Comparison of ENCODE assay signal across 1 cellular context in the genomic region with DNA sequence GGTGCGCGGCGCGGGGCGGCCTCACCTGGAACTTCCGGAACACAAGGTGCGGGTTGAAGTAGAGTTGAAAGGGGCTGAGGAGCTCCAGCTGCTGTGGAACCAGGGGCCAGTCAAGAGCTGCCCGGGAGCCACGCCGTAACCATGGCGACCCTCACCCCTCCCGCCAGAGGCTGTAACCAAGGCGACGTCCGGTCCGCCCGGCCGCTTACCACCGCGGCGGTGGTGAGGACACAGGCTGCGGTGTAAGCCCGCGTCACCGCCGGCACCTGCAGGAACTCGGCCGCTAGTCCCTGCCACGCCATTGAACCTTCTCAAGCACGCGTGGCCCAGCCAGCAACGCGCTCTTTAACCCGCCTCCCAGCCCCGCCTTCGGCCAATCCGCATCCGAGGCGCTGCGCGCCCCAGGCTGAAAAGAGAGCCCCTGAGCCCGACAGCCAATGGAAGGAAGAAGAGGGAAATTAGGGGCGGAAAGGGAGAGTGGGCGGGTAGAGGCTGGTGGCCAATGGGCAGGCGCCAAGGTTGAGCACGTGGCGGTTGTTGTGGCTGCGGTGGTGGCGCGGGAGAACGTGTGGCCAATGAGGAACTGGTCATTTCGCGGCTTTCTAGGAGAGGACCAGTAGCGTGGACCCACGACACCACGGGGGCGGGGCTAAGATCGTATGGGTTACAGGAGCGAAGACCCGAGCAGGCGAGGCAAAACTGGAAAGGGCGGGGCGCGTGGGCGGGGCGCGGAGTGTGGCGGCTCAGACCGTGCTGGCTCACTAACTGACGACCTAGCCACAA.
TF ChIP-seq lines count a peak whose summit lies in the region.

TSS of gene DERL3 (minus strand) at position 321 of the 783 bp plus-strand sequence. CDS start at position 302, 19 bp downstream.

TF ChIP-seq in GM12878, 131 proteins besides CTCF, POLR2A, EP300 and RAD21 (continued from another document and continues in another):
- TF ChIP-seq POLR2AphosphoS2 (IDR thresholded peaks at IDR 0.05; ENCODE audit: low read depth, low read length) = 0 out of 2 replicates have a peak, but pooled peaks have one; percentile 30
- peak; percentile 85 for TF ChIP-seq BACH1 (IDR thresholded peaks at IDR 0.05; ENCODE audit: borderline replicate concordance)
- no peak for TF ChIP-seq ASH2L (IDR thresholded peaks at IDR 0.05; ENCODE audit: borderline replicate concordance, low read depth)
- peak; percentile 82 for TF ChIP-seq RUNX3 (IDR thresholded peaks at IDR 0.05; ENCODE audit: low read length)
- TF ChIP-seq IKZF1 (conservative IDR thresholded peaks at IDR 0.05) = no peak; the same call in 1 of the 2 replicates
- no peak for TF ChIP-seq BRCA1 (IDR thresholded peaks at IDR 0.05; ENCODE audit: low read depth, low read length)
- TF ChIP-seq YY1 (IDR thresholded peaks at IDR 0.05; ENCODE audit: low read depth, low read length) = peak; percentile 51; the same call in 1 of the 2 replicates
- no peak for TF ChIP-seq CUX1 (IDR thresholded peaks at IDR 0.05; ENCODE audit: insufficient replicate concordance, low read depth, low read length)
- TF ChIP-seq, protein P1, sequence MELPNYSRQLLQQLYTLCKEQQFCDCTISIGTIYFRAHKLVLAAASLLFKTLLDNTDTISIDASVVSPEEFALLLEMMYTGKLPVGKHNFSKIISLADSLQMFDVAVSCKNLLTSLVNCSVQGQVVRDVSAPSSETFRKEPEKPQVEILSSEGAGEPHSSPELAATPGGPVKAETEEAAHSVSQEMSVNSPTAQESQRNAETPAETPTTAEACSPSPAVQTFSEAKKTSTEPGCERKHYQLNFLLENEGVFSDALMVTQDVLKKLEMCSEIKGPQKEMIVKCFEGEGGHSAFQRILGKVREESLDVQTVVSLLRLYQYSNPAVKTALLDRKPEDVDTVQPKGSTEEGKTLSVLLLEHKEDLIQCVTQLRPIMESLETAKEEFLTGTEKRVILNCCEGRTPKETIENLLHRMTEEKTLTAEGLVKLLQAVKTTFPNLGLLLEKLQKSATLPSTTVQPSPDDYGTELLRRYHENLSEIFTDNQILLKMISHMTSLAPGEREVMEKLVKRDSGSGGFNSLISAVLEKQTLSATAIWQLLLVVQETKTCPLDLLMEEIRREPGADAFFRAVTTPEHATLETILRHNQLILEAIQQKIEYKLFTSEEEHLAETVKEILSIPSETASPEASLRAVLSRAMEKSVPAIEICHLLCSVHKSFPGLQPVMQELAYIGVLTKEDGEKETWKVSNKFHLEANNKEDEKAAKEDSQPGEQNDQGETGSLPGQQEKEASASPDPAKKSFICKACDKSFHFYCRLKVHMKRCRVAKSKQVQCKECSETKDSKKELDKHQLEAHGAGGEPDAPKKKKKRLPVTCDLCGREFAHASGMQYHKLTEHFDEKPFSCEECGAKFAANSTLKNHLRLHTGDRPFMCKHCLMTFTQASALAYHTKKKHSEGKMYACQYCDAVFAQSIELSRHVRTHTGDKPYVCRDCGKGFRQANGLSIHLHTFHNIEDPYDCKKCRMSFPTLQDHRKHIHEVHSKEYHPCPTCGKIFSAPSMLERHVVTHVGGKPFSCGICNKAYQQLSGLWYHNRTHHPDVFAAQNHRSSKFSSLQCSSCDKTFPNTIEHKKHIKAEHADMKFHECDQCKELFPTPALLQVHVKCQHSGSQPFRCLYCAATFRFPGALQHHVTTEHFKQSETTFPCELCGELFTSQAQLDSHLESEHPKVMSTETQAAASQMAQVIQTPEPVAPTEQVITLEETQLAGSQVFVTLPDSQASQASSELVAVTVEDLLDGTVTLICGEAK (IDR thresholded peaks at IDR 0.05; ENCODE audit: borderline replicate concordance) = peak; percentile 59; the same call in 1 of the 2 replicates
- TF ChIP-seq CBFB (IDR thresholded peaks at IDR 0.05; ENCODE audit: low read depth) = peak; percentile 55; the same call in 1 of the 2 replicates
- peak; percentile 91 for TF ChIP-seq SIN3A (IDR thresholded peaks at IDR 0.05; ENCODE audit: low read depth, low read length)
- no peak for TF ChIP-seq CBX5 (IDR thresholded peaks at IDR 0.05; ENCODE audit: low read depth)
- TF ChIP-seq, protein P2, sequence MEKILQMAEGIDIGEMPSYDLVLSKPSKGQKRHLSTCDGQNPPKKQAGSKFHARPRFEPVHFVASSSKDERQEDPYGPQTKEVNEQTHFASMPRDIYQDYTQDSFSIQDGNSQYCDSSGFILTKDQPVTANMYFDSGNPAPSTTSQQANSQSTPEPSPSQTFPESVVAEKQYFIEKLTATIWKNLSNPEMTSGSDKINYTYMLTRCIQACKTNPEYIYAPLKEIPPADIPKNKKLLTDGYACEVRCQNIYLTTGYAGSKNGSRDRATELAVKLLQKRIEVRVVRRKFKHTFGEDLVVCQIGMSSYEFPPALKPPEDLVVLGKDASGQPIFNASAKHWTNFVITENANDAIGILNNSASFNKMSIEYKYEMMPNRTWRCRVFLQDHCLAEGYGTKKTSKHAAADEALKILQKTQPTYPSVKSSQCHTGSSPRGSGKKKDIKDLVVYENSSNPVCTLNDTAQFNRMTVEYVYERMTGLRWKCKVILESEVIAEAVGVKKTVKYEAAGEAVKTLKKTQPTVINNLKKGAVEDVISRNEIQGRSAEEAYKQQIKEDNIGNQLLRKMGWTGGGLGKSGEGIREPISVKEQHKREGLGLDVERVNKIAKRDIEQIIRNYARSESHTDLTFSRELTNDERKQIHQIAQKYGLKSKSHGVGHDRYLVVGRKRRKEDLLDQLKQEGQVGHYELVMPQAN (conservative IDR thresholded peaks at IDR 0.05) = peak; percentile 99
- peak; percentile 98 for TF ChIP-seq SP1 (IDR thresholded peaks at IDR 0.05; ENCODE audit: low read depth, low read length)
- TF ChIP-seq ZNF687 (IDR thresholded peaks at IDR 0.05) = peak; percentile 85; the same call in 1 of the 2 replicates
- no peak for TF ChIP-seq HDAC6 (IDR thresholded peaks at IDR 0.05; ENCODE audit: unreplicated experiment)
- TF ChIP-seq NR2C2 (IDR thresholded peaks at IDR 0.05; ENCODE audit: borderline replicate concordance, control insufficient read depth, insufficient read length, low read depth) = no peak
- no peak for TF ChIP-seq ATF3 (IDR thresholded peaks at IDR 0.05; ENCODE audit: borderline replicate concordance, extremely low read depth, low read depth, low read length)
- no peak for TF ChIP-seq TARDBP (IDR thresholded peaks at IDR 0.05; ENCODE audit: borderline replicate concordance)
- TF ChIP-seq ZSCAN29 (IDR thresholded peaks at IDR 0.05) = no peak
- TF ChIP-seq RELB (IDR thresholded peaks at IDR 0.05; ENCODE audit: low read depth) = no peak
- no peak for TF ChIP-seq NR2F1 (conservative IDR thresholded peaks at IDR 0.05)
- TF ChIP-seq JUND (IDR thresholded peaks at IDR 0.05; ENCODE audit: low read depth, low read length) = no peak
- TF ChIP-seq, protein P3, sequence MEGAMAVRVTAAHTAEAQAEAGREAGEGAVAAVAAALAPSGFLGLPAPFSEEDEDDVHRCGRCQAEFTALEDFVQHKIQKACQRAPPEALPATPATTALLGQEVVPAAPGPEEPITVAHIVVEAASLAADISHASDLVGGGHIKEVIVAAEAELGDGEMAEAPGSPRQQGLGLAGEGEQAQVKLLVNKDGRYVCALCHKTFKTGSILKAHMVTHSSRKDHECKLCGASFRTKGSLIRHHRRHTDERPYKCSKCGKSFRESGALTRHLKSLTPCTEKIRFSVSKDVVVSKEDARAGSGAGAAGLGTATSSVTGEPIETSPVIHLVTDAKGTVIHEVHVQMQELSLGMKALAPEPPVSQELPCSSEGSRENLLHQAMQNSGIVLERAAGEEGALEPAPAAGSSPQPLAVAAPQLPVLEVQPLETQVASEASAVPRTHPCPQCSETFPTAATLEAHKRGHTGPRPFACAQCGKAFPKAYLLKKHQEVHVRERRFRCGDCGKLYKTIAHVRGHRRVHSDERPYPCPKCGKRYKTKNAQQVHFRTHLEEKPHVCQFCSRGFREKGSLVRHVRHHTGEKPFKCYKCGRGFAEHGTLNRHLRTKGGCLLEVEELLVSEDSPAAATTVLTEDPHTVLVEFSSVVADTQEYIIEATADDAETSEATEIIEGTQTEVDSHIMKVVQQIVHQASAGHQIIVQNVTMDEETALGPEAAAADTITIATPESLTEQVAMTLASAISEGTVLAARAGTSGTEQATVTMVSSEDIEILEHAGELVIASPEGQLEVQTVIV (IDR thresholded peaks at IDR 0.05; ENCODE audit: borderline replicate concordance, partially characterized antibody) = peak; percentile 49
- TF ChIP-seq NFIC (IDR thresholded peaks at IDR 0.05; ENCODE audit: low read depth, low read length) = no peak
- peak; percentile 93 for TF ChIP-seq RAD51 (IDR thresholded peaks at IDR 0.05)
- TF ChIP-seq YBX1 (IDR thresholded peaks at IDR 0.05) = no peak
- 0 out of 2 replicates have a peak, but pooled peaks have one; percentile 16 for TF ChIP-seq SREBF2 (IDR thresholded peaks at IDR 0.05; ENCODE audit: low read length)
- TF ChIP-seq KLF5 (IDR thresholded peaks at IDR 0.05; ENCODE audit: partially characterized antibody) = peak; percentile 90
- TF ChIP-seq HDAC2 (IDR thresholded peaks at IDR 0.05) = peak; percentile 83; the same call in 1 of the 2 replicates
